ENCODE assay signal across 1 cellular context in genomic region chr18:38023871-38024270, GRCh38.
TF ChIP-seq lines count a peak whose summit lies in the region.

No MANE protein-coding gene starts in this region.

TF ChIP-seq in GM23338, 12 proteins besides CTCF, POLR2A, EP300 and RAD21 (continued from another document):
- TF ChIP-seq REST (IDR thresholded peaks at IDR 0.05; ENCODE audit: unreplicated experiment) (no peak), EZH2phosphoT487 (IDR thresholded peaks at IDR 0.05; ENCODE audit: unreplicated experiment) (no peak)
